ENCODE assay signal across 25 cellular contexts in the genomic region with DNA sequence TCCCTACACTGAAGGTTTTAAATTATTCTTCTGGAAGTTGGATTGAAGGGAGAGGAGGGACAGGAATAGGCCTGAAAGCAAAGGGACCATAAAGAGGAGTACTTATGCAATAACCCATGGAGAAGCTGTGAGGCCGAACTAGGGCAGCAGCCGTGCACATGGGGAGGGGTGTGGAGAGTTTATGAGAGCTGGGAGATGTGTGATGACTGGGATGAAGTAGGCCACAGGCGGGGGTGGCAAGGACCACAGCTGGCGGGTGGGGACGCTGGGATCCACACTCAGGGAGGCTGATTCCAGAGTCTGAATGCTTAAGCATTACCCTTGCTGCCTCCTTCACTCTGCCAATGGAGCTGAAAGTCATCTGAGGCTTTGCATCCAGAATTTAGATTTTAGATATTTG.
"Had no signal": no experiment of that assay in that cellular context is flagged by ENCODE, and none has a peak within 500 bp of the region (broad histone marks: within the 10 kb centered on the region; RNA-seq: fewer than 3 reads in every experiment).

No MANE protein-coding gene starts in this region.

- DNase-seq: activated B cell treated with CpG ODN at 0.5 μM for 24 hours; activated CD4-positive, alpha-beta T cell treated with anti-CD3 and anti-CD28 coated beads for 1 hour; activated CD4-positive, alpha-beta T cell treated with anti-CD3 and anti-CD28 coated beads for 48 hours; activated CD4-positive, alpha-beta T cell treated with anti-CD3 and anti-CD28 coated beads, Interleukin-2, amount 50 U/mL, for 48 hours; activated CD8-positive, alpha-beta T cell treated with anti-CD3 and anti-CD28 coated beads, Interleukin-2, amount 10 ng/mL, durations not matched to agents 7 days and 5 days; activated gamma-delta T cell; activated naive CD4-positive, alpha-beta T cell treated with Interleukin-2 at 50 U/mL for 16 hours; activated T-cell treated with anti-CD3 and anti-CD28 coated beads, Interleukin-2, amount 50 U/mL, for 24 hours; NCI-H1092 treated with DMSO at 0.1 percent for 48 hours; NCI-H1417 treated with DMSO at 0.1 percent for 48 hours; NCI-H187 treated with DMSO at 0.1 percent for 48 hours; NCI-H2081 treated with DMSO at 0.1 percent for 48 hours; NCI-H345; NCI-H526; NCI-H748 treated with DMSO at 0.1 percent for 48 hours; NK-92 treated with Interleukin-12 subunit alpha and Interleukin-12 subunit beta, amount 100 ng/mL, for 24 hours; OCI-M1; Right ventricle myocardium superior; SW 1271; T-helper 1 cell; T-helper 2 cell; T-helper 9 cell had no signal

- H3K4me3 ChIP-seq: K562 had no signal

- ATAC-seq: activated CD8-positive, alpha-beta T cell treated with anti-CD3 and anti-CD28 coated beads, Interleukin-2, amount 10 ng/mL, durations not matched to agents 7 days and 5 days; activated naive CD4-positive, alpha-beta T cell treated with anti-CD3 and anti-CD28 coated beads, Interleukin-2, amount 50 U/mL, for 72 hours; K562 had no signal

- H3K27ac ChIP-seq: VCaP had no signal
